2 cellular contexts compared by ENCODE assay signal in genomic region chr2:1251520-1251919, GRCh38.
A peak's percentile ranks its signal among the peaks of the same experiment; 100 is the strongest.
TF ChIP-seq lines count a peak whose summit lies in the region.

No MANE protein-coding gene starts in this region.

TF ChIP-seq in HepG2, 621 proteins besides CTCF, POLR2A, EP300 and RAD21:
- TF ChIP-seq MNT (IDR thresholded peaks at IDR 0.05) (peak; percentile 82), ZNF207 (IDR thresholded peaks at IDR 0.05; ENCODE audit: borderline replicate concordance) (peak; percentile 65; the same call in 1 of the 2 replicates), ZNF101 (CRISPR knock-in tag; IDR thresholded peaks at IDR 0.05; ENCODE audit: borderline replicate concordance, low read depth) (no peak), SRSF1 (optimal IDR thresholded peaks at IDR 0.05; ENCODE audit: low read depth, low read length) (no peak), HDAC1 (CRISPR knock-in tag; IDR thresholded peaks at IDR 0.05) (no peak)

TF ChIP-seq in GM12878, 131 proteins besides CTCF, POLR2A, EP300 and RAD21:
- no peak for TF ChIP-seq CUX1 (IDR thresholded peaks at IDR 0.05; ENCODE audit: insufficient replicate concordance, low read depth, low read length)
- TF ChIP-seq SIX5 (IDR thresholded peaks at IDR 0.05; ENCODE audit: low read depth, low read length, severe bottlenecking): no peak
- no peak for TF ChIP-seq ATF3 (IDR thresholded peaks at IDR 0.05; ENCODE audit: borderline replicate concordance, extremely low read depth, low read depth, low read length)
- TF ChIP-seq BHLHE40 (IDR thresholded peaks at IDR 0.05; ENCODE audit: borderline replicate concordance in 1 of 2, low read depth in 2 of 2, low read length in 1 of 2): no peak
- TF ChIP-seq NFIC (IDR thresholded peaks at IDR 0.05; ENCODE audit: low read depth, low read length): no peak
- TF ChIP-seq PAX5 (IDR thresholded peaks at IDR 0.05; ENCODE audit: borderline replicate concordance, low read depth, low read length): no peak
- peak; percentile 35 for TF ChIP-seq NR2C2 (IDR thresholded peaks at IDR 0.05; ENCODE audit: borderline replicate concordance, control insufficient read depth, insufficient read length, low read depth)
- TF ChIP-seq DPF2 (IDR thresholded peaks at IDR 0.05): no peak
TF ChIP-seq in GM12878: peak in this region for 1.
